In the genomic region with DNA sequence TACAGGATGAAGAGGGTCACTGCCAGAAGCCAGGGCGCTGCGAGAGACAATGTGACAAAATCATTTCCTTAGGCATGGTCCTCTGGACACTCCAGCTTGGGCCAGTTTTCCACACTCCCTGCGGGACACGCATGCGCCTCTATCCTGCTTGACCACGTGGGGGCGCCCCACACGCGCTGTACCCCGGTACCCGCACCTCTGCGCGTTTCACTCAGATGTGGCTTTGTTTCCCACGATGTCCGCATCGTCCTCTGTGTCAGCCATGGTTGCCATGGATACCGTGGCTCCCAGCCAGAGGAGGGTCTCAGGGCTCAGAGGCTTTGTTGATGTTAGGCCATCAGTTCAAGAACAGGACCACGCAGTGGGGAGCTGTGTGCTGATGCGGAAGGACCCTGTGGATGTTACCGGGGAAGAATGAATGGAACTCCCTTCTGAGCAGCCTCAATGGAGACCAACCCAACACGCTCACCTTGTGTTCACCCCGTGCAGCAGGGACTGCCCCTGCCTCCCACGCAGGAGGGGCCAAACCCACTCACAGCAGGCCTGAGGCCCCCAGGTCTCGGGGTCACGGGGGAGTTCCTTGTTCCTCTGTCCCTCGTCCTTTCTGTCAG, we compare ENCODE assay signal across 8 cellular contexts.
A peak's percentile ranks its signal among the peaks of the same experiment; 100 is the strongest.
DNase-seq lines count a peak whose midpoint lies in the region; ATAC-seq, FAIRE-seq and TF ChIP-seq lines count a peak whose summit lies in the region.

No MANE protein-coding gene starts in this region.

- H3K27ac Mint-ChIP-seq in T-helper 2 cell treated with Interferon-gamma antibody and Interleukin-4, amounts not matched to agents 5 μg/mL and 100 μg/mL, for 36 hours: no peak overlapping the region

- no peaks in the 10 kb centered on the region for H3K36me3 ChIP-seq in brain microvascular endothelial cell (replicated peaks)
- H3K36me3 ChIP-seq in kidney (ENCODE audit: control insufficient read depth in 1 of 2, insufficient read depth in 2 of 2, low read length in 2 of 2): no peaks in the 10 kb centered on the region

- FAIRE-seq in kidney (lab: Jason Lieb, UNC): no peak

- no peaks in the 10 kb centered on the region for H3K4me1 ChIP-seq in kidney (ENCODE audit: control insufficient read depth in 1 of 2, insufficient read depth in 1 of 2, low read depth in 1 of 2, low read length in 2 of 2)

- H3K27me3 ChIP-seq in brain microvascular endothelial cell (replicated peaks): peaks cover 4% of the 10 kb centered on the region

- peak; percentile 82 for TF ChIP-seq CTCF in brain microvascular endothelial cell (IDR thresholded peaks at IDR 0.05; ENCODE audit: low read depth, low read length, missing control alignments)
- TF ChIP-seq CTCF in kidney (IDR thresholded peaks at IDR 0.05; ENCODE audit: borderline replicate concordance, extremely low read depth, insufficient read depth): peak; percentile 47

- no peak overlapping the region for H3K27ac ChIP-seq in brain microvascular endothelial cell
- H3K27ac ChIP-seq in kidney (ENCODE audit: low read depth in 2 of 2, low read length in 2 of 2): no peak overlapping the region

- no peaks in the 10 kb centered on the region for H3K9me3 ChIP-seq in kidney (ENCODE audit: control insufficient read depth in 1 of 2, low read length in 2 of 2)

- H3K9me3 Mint-ChIP-seq in T-helper 2 cell treated with Interferon-gamma antibody and Interleukin-4, amounts not matched to agents 5 μg/mL and 100 μg/mL, for 36 hours: no peaks in the 10 kb centered on the region

- peaks cover 32% of the 10 kb centered on the region for H3K27me3 Mint-ChIP-seq in T-helper 2 cell treated with Interferon-gamma antibody and Interleukin-4, amounts not matched to agents 5 μg/mL and 100 μg/mL, for 36 hours (ENCODE audit: low read depth)

- in situ Hi-C loops in brain microvascular endothelial cell (cut with HindIII; ENCODE audit: low pct_ligation_motif_present, low sequenced_read_pairs): no loop called here

- H3K4me3 Mint-ChIP-seq in T-helper 2 cell treated with Interferon-gamma antibody and Interleukin-4, amounts not matched to agents 5 μg/mL and 100 μg/mL, for 36 hours: no peak overlapping the region

- H3K4me3 ChIP-seq in brain microvascular endothelial cell (ENCODE audit: low read depth, low read length) (no peak overlapping the region), kidney (ENCODE audit: low read length in 2 of 2) (no peak overlapping the region)

- intact Hi-C loops in kidney (cut with DNase I): no loop called here

- peaks cover 8% of the 10 kb centered on the region for H3K4me1 Mint-ChIP-seq in T-helper 2 cell treated with Interferon-gamma antibody and Interleukin-4, amounts not matched to agents 5 μg/mL and 100 μg/mL, for 36 hours (ENCODE audit: low read depth)

- peak; percentile 59 for DNase-seq in EL
- DNase-seq in LoVo (ENCODE audit: low spot score): peak; percentile 24
- peak; percentile 20 for DNase-seq in T-helper 2 cell treated with Interferon-gamma antibody and Interleukin-4, amounts not matched to agents 5 μg/mL and 100 μg/mL, for 36 hours (ENCODE audit: low spot score)
- DNase-seq in brain microvascular endothelial cell: peak; percentile 38
- DNase-seq in kidney: peak; percentile 85
- DNase-seq in stimulated activated CD4-positive, alpha-beta T cell treated with anti-CD3 and anti-CD28 coated beads, Interleukin-2, amount 100 ng/mL, for 48 hours: peak; percentile 45 to 58
- DNase-seq in NCI-H187 treated with DMSO at 0.1 percent for 48 hours (lab: John Stamatoyannopoulos, UW): no peak

- no peaks in the 10 kb centered on the region for H3K36me3 Mint-ChIP-seq in T-helper 2 cell treated with Interferon-gamma antibody and Interleukin-4, amounts not matched to agents 5 μg/mL and 100 μg/mL, for 36 hours (ENCODE audit: low read depth)

- no peak for ATAC-seq in HG02759 (IDR thresholded peaks at IDR 0.05; ENCODE audit: unreplicated experiment)

- no peak overlapping the region for H3K9ac ChIP-seq in kidney (ENCODE audit: low read length in 2 of 2)
